Comparison of ENCODE assay signal across 1 cellular context in the genomic region with DNA sequence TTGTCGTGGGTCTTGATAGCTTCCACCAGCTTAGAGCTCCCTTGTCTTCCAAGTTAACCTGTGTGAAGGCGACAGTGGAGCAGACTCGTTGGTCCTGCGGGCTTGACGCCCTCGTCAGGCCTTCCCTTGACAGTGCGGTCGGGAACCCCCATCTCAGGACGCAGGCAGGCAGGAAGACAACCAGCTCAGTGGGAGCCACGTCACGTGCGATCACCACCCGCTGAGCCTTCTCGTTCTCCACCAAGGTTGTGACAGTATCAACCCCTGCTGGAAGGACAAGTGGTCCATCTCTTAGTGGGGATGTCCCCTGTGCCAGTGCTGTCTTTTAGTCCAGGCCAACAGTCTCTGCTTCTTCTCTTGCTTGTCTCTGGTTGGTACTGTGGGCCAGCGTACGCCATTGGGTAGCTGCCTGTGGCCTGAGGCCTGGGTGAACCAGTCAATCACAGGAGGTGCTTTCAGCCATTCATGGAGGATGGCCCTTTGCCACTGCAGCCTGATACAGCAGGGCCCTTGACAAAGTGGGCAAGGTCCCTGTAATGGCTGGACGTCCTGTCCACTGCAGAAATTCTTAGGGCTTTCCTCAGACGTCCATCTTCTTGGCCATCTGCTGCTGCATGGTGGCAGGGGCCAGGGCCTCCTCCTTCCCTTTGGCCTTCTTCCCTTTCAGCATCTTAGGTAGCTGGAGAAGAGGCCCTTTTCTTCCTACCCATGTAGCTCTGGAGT.
A peak's percentile ranks its signal among the peaks of the same experiment; 100 is the strongest.
TF ChIP-seq lines count a peak whose summit lies in the region.

No MANE protein-coding gene starts in this region.

TF ChIP-seq in WTC11, 78 proteins besides CTCF, POLR2A, EP300 and RAD21 (continued from another document):
- TF ChIP-seq, protein P1, sequence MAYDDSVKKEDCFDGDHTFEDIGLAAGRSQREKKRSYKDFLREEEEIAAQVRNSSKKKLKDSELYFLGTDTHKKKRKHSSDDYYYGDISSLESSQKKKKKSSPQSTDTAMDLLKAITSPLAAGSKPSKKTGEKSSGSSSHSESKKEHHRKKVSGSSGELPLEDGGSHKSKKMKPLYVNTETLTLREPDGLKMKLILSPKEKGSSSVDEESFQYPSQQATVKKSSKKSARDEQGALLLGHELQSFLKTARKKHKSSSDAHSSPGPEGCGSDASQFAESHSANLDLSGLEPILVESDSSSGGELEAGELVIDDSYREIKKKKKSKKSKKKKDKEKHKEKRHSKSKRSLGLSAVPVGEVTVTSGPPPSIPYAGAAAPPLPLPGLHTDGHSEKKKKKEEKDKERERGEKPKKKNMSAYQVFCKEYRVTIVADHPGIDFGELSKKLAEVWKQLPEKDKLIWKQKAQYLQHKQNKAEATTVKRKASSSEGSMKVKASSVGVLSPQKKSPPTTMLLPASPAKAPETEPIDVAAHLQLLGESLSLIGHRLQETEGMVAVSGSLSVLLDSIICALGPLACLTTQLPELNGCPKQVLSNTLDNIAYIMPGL (CRISPR knock-in tag; IDR thresholded peaks at IDR 0.05) = 0 out of 2 replicates have a peak, but pooled peaks have one; percentile 51
- no peak for TF ChIP-seq FOXP1 (CRISPR knock-in tag; IDR thresholded peaks at IDR 0.05; ENCODE audit: borderline replicate concordance)
- TF ChIP-seq, protein P2, sequence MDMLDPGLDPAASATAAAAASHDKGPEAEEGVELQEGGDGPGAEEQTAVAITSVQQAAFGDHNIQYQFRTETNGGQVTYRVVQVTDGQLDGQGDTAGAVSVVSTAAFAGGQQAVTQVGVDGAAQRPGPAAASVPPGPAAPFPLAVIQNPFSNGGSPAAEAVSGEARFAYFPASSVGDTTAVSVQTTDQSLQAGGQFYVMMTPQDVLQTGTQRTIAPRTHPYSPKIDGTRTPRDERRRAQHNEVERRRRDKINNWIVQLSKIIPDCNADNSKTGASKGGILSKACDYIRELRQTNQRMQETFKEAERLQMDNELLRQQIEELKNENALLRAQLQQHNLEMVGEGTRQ (CRISPR knock-in tag; IDR thresholded peaks at IDR 0.05) = peak; percentile 85
- TF ChIP-seq, protein P3, sequence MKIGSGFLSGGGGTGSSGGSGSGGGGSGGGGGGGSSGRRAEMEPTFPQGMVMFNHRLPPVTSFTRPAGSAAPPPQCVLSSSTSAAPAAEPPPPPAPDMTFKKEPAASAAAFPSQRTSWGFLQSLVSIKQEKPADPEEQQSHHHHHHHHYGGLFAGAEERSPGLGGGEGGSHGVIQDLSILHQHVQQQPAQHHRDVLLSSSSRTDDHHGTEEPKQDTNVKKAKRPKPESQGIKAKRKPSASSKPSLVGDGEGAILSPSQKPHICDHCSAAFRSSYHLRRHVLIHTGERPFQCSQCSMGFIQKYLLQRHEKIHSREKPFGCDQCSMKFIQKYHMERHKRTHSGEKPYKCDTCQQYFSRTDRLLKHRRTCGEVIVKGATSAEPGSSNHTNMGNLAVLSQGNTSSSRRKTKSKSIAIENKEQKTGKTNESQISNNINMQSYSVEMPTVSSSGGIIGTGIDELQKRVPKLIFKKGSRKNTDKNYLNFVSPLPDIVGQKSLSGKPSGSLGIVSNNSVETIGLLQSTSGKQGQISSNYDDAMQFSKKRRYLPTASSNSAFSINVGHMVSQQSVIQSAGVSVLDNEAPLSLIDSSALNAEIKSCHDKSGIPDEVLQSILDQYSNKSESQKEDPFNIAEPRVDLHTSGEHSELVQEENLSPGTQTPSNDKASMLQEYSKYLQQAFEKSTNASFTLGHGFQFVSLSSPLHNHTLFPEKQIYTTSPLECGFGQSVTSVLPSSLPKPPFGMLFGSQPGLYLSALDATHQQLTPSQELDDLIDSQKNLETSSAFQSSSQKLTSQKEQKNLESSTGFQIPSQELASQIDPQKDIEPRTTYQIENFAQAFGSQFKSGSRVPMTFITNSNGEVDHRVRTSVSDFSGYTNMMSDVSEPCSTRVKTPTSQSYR (CRISPR knock-in tag; IDR thresholded peaks at IDR 0.05) = no peak
- TF ChIP-seq ZNF423 (CRISPR knock-in tag; IDR thresholded peaks at IDR 0.05) = peak; percentile 24; the same call in 1 of the 2 replicates
- no peak for TF ChIP-seq TP53 (CRISPR knock-in tag; IDR thresholded peaks at IDR 0.05)
- TF ChIP-seq, protein P4, sequence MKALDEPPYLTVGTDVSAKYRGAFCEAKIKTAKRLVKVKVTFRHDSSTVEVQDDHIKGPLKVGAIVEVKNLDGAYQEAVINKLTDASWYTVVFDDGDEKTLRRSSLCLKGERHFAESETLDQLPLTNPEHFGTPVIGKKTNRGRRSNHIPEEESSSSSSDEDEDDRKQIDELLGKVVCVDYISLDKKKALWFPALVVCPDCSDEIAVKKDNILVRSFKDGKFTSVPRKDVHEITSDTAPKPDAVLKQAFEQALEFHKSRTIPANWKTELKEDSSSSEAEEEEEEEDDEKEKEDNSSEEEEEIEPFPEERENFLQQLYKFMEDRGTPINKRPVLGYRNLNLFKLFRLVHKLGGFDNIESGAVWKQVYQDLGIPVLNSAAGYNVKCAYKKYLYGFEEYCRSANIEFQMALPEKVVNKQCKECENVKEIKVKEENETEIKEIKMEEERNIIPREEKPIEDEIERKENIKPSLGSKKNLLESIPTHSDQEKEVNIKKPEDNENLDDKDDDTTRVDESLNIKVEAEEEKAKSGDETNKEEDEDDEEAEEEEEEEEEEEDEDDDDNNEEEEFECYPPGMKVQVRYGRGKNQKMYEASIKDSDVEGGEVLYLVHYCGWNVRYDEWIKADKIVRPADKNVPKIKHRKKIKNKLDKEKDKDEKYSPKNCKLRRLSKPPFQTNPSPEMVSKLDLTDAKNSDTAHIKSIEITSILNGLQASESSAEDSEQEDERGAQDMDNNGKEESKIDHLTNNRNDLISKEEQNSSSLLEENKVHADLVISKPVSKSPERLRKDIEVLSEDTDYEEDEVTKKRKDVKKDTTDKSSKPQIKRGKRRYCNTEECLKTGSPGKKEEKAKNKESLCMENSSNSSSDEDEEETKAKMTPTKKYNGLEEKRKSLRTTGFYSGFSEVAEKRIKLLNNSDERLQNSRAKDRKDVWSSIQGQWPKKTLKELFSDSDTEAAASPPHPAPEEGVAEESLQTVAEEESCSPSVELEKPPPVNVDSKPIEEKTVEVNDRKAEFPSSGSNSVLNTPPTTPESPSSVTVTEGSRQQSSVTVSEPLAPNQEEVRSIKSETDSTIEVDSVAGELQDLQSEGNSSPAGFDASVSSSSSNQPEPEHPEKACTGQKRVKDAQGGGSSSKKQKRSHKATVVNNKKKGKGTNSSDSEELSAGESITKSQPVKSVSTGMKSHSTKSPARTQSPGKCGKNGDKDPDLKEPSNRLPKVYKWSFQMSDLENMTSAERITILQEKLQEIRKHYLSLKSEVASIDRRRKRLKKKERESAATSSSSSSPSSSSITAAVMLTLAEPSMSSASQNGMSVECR (CRISPR knock-in tag; IDR thresholded peaks at IDR 0.05; ENCODE audit: borderline replicate concordance) = peak; percentile 43; the same call in 1 of the 2 replicates
- no peak for TF ChIP-seq JUN (CRISPR knock-in tag; IDR thresholded peaks at IDR 0.05)
- TF ChIP-seq ZBTB21 (CRISPR knock-in tag; IDR thresholded peaks at IDR 0.05; ENCODE audit: borderline replicate concordance) = no peak
- TF ChIP-seq, protein P5, sequence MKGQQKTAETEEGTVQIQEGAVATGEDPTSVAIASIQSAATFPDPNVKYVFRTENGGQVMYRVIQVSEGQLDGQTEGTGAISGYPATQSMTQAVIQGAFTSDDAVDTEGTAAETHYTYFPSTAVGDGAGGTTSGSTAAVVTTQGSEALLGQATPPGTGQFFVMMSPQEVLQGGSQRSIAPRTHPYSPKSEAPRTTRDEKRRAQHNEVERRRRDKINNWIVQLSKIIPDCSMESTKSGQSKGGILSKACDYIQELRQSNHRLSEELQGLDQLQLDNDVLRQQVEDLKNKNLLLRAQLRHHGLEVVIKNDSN (CRISPR knock-in tag; IDR thresholded peaks at IDR 0.05) = peak; percentile 83
- TF ChIP-seq, protein P6, sequence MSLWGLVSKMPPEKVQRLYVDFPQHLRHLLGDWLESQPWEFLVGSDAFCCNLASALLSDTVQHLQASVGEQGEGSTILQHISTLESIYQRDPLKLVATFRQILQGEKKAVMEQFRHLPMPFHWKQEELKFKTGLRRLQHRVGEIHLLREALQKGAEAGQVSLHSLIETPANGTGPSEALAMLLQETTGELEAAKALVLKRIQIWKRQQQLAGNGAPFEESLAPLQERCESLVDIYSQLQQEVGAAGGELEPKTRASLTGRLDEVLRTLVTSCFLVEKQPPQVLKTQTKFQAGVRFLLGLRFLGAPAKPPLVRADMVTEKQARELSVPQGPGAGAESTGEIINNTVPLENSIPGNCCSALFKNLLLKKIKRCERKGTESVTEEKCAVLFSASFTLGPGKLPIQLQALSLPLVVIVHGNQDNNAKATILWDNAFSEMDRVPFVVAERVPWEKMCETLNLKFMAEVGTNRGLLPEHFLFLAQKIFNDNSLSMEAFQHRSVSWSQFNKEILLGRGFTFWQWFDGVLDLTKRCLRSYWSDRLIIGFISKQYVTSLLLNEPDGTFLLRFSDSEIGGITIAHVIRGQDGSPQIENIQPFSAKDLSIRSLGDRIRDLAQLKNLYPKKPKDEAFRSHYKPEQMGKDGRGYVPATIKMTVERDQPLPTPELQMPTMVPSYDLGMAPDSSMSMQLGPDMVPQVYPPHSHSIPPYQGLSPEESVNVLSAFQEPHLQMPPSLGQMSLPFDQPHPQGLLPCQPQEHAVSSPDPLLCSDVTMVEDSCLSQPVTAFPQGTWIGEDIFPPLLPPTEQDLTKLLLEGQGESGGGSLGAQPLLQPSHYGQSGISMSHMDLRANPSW (CRISPR knock-in tag; conservative IDR thresholded peaks at IDR 0.05; ENCODE audit: low read depth) = no peak
